Comparison of ENCODE assay signal across 1 cellular context in genomic region chr2:38653715-38654494, GRCh38.
TF ChIP-seq lines count a peak whose summit lies in the region.

No MANE protein-coding gene starts in this region.

TF ChIP-seq in HepG2, 621 proteins besides CTCF, POLR2A, EP300 and RAD21 (continued from another document and continues in another):
- TF ChIP-seq PAXIP1 (CRISPR knock-in tag; conservative IDR thresholded peaks at IDR 0.05) (peak; percentile 66), GLMP (CRISPR knock-in tag; IDR thresholded peaks at IDR 0.05; ENCODE audit: borderline replicate concordance) (no peak), TOPORS (CRISPR knock-in tag; IDR thresholded peaks at IDR 0.05) (no peak), SRY (CRISPR knock-in tag; IDR thresholded peaks at IDR 0.05) (no peak), CSRNP2 (CRISPR knock-in tag; conservative IDR thresholded peaks at IDR 0.05; ENCODE audit: low read depth) (no peak), SKIL (CRISPR knock-in tag; IDR thresholded peaks at IDR 0.05; ENCODE audit: borderline replicate concordance) (no peak), ZNF44 (CRISPR knock-in tag; IDR thresholded peaks at IDR 0.05) (no peak), TRIM22 (IDR thresholded peaks at IDR 0.05) (no peak), CREM (IDR thresholded peaks at IDR 0.05) (no peak), CREM (CRISPR knock-in tag; IDR thresholded peaks at IDR 0.05) (no peak), ZNF101 (CRISPR knock-in tag; IDR thresholded peaks at IDR 0.05; ENCODE audit: borderline replicate concordance, low read depth) (no peak), GATA4 (IDR thresholded peaks at IDR 0.05; ENCODE audit: borderline replicate concordance, low read depth) (no peak), ZSCAN5A (CRISPR knock-in tag; IDR thresholded peaks at IDR 0.05; ENCODE audit: borderline replicate concordance) (0 out of 2 replicates have a peak, but pooled peaks have one; percentile 47), REL (CRISPR knock-in tag; conservative IDR thresholded peaks at IDR 0.05) (no peak), ZNF781 (CRISPR knock-in tag; IDR thresholded peaks at IDR 0.05; ENCODE audit: borderline replicate concordance, not compliant biosample characterization) (peak; percentile 67), KMT2A (CRISPR knock-in tag; IDR thresholded peaks at IDR 0.05) (peak; percentile 35), ZNF337 (CRISPR knock-in tag; IDR thresholded peaks at IDR 0.05; ENCODE audit: borderline replicate concordance, low read depth) (no peak), GPN1 (CRISPR knock-in tag; IDR thresholded peaks at IDR 0.05; ENCODE audit: borderline replicate concordance) (no peak), SP1 (IDR thresholded peaks at IDR 0.05) (no peak), SP1 (CRISPR knock-in tag; IDR thresholded peaks at IDR 0.05) (0 out of 2 replicates have a peak, but pooled peaks have one; percentile 7), NRL (CRISPR knock-in tag; IDR thresholded peaks at IDR 0.05; ENCODE audit: borderline replicate concordance) (no peak), POLR2AphosphoS5 (IDR thresholded peaks at IDR 0.05; ENCODE audit: low read depth, low read length) (peak; percentile 52), ZNF124 (CRISPR knock-in tag; IDR thresholded peaks at IDR 0.05) (no peak), MED1 (CRISPR knock-in tag; IDR thresholded peaks at IDR 0.05) (no peak), ZKSCAN5 (CRISPR knock-in tag; IDR thresholded peaks at IDR 0.05) (no peak), ZNF773 (CRISPR knock-in tag; IDR thresholded peaks at IDR 0.05; ENCODE audit: borderline replicate concordance) (no peak), ZNF232 (CRISPR knock-in tag; IDR thresholded peaks at IDR 0.05; ENCODE audit: borderline replicate concordance) (no peak), ZNF235 (CRISPR knock-in tag; IDR thresholded peaks at IDR 0.05; ENCODE audit: borderline replicate concordance) (peak; percentile 77; the same call in 1 of the 2 replicates), ZMYM2 (CRISPR knock-in tag; IDR thresholded peaks at IDR 0.05) (no peak; the same call in 1 of the 2 replicates), ARNT2 (CRISPR knock-in tag; IDR thresholded peaks at IDR 0.05; ENCODE audit: low read depth) (0 out of 2 replicates have a peak, but pooled peaks have one; percentile 17), BRD4 (CRISPR knock-in tag; IDR thresholded peaks at IDR 0.05) (no peak), SP5 (CRISPR knock-in tag; IDR thresholded peaks at IDR 0.05; ENCODE audit: borderline replicate concordance, low read depth) (no peak), ZNF138 (CRISPR knock-in tag; IDR thresholded peaks at IDR 0.05; ENCODE audit: low read depth) (no peak), AGO2 (optimal IDR thresholded peaks at IDR 0.05; ENCODE audit: low read depth, low read length) (no peak), ZC3H4 (CRISPR knock-in tag; IDR thresholded peaks at IDR 0.05; ENCODE audit: borderline replicate concordance) (no peak), DMAP1 (CRISPR knock-in tag; IDR thresholded peaks at IDR 0.05) (0 out of 2 replicates have a peak, but pooled peaks have one; percentile 54)
- TF ChIP-seq, protein P1, sequence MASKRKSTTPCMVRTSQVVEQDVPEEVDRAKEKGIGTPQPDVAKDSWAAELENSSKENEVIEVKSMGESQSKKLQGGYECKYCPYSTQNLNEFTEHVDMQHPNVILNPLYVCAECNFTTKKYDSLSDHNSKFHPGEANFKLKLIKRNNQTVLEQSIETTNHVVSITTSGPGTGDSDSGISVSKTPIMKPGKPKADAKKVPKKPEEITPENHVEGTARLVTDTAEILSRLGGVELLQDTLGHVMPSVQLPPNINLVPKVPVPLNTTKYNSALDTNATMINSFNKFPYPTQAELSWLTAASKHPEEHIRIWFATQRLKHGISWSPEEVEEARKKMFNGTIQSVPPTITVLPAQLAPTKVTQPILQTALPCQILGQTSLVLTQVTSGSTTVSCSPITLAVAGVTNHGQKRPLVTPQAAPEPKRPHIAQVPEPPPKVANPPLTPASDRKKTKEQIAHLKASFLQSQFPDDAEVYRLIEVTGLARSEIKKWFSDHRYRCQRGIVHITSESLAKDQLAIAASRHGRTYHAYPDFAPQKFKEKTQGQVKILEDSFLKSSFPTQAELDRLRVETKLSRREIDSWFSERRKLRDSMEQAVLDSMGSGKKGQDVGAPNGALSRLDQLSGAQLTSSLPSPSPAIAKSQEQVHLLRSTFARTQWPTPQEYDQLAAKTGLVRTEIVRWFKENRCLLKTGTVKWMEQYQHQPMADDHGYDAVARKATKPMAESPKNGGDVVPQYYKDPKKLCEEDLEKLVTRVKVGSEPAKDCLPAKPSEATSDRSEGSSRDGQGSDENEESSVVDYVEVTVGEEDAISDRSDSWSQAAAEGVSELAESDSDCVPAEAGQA (IDR thresholded peaks at IDR 0.05; ENCODE audit: low read depth) = no peak
- TF ChIP-seq, protein P1 (CRISPR knock-in tag; IDR thresholded peaks at IDR 0.05; ENCODE audit: borderline replicate concordance) = no peak
- TF ChIP-seq, protein P2, sequence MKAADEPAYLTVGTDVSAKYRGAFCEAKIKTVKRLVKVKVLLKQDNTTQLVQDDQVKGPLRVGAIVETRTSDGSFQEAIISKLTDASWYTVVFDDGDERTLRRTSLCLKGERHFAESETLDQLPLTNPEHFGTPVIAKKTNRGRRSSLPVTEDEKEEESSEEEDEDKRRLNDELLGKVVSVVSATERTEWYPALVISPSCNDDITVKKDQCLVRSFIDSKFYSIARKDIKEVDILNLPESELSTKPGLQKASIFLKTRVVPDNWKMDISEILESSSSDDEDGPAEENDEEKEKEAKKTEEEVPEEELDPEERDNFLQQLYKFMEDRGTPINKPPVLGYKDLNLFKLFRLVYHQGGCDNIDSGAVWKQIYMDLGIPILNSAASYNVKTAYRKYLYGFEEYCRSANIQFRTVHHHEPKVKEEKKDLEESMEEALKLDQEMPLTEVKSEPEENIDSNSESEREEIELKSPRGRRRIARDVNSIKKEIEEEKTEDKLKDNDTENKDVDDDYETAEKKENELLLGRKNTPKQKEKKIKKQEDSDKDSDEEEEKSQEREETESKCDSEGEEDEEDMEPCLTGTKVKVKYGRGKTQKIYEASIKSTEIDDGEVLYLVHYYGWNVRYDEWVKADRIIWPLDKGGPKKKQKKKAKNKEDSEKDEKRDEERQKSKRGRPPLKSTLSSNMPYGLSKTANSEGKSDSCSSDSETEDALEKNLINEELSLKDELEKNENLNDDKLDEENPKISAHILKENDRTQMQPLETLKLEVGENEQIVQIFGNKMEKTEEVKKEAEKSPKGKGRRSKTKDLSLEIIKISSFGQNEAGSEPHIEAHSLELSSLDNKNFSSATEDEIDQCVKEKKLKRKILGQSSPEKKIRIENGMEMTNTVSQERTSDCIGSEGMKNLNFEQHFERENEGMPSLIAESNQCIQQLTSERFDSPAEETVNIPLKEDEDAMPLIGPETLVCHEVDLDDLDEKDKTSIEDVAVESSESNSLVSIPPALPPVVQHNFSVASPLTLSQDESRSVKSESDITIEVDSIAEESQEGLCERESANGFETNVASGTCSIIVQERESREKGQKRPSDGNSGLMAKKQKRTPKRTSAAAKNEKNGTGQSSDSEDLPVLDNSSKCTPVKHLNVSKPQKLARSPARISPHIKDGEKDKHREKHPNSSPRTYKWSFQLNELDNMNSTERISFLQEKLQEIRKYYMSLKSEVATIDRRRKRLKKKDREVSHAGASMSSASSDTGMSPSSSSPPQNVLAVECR (CRISPR knock-in tag; IDR thresholded peaks at IDR 0.05; ENCODE audit: borderline replicate concordance) = no peak
